In the genomic region with DNA sequence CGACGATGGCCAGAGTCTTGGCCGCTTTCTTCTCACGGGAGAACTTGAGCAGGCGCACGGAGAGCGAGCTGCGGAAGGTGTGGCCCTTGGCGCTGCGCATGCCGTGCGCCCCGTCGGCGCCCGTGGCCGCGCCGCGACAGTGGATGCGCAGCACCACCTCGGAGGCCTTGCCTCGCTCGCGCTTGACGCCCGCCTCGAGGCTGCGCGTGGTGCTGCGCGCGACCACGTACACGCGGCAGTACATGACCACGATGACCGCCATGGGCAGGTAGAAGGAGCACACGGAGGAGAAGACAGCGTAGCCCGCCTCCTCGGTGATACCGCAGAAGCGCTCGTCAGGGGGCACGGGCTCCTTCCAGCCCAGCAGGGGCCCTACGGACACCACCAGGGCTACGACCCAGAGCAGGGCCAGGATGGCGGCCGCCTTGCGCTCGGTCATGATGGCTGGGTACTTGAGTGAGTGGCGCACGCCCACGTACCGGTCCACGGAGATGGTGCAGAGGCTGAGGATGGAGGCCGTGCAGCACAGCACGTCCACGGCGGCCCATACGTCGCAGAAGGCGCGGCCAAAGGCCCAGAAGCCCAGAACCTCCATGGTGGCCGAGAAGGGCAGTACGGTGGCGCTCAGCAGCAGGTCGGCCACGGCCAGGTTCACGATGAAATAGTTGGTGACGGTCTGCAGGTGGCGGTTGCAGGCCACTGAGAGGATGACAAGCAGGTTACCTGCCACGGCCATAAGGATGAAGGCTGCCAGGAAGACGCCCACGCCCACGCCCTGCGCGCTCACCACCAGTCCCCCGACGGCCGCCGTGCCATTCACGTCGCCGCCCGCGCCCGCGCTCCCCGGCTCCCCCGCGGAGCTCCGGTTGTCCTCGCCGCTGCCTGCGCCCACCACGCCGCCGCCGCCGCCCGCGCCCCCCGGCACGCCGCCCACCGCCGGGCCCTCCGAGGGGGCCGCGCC, we compare ENCODE assay signal across 13 cellular contexts. TPM values are rescaled to one million over a fixed set of nuclear protein-coding genes. Genes with fewer than 3 reads are reported as not detected.
DNase-seq lines count a peak whose midpoint lies in the region; ATAC-seq lines count a peak whose summit lies in the region.
"Had no signal": no experiment of that assay in that cellular context is flagged by ENCODE, and none has a peak within 500 bp of the region (broad histone marks: within the 10 kb centered on the region; RNA-seq: fewer than 3 reads in every experiment).

No MANE protein-coding gene starts in this region.

- WGBS in mesenchymal stem cell: 68% methylated on average over 96 of the region's 112 CpGs

- H4K91ac ChIP-seq in mesenchymal stem cell (ENCODE audit: low read length): peak overlapping the region; percentile 28

- peak overlapping the region in 1 of 2 experiments; percentile 68 for H3K4me3 ChIP-seq in mesenchymal stem cell (ENCODE audit: insufficient read depth in 1 of 2, low read depth in 1 of 2, low read length in 2 of 2)

- H3K27ac Mint-ChIP-seq in central memory CD8-positive, alpha-beta T cell (ENCODE audit: low read depth): peak overlapping the region; percentile 34
- H3K27ac Mint-ChIP-seq: activated naive CD8-positive, alpha-beta T cell treated with anti-CD3 and anti-CD28 coated beads, Interleukin-2, amount 10 ng/mL, durations not matched to agents 7 days and 5 days had no signal

- no peaks in the 10 kb centered on the region for H3K36me3 Mint-ChIP-seq in central memory CD8-positive, alpha-beta T cell (ENCODE audit: insufficient read depth)
- H3K36me3 Mint-ChIP-seq: activated naive CD8-positive, alpha-beta T cell treated with anti-CD3 and anti-CD28 coated beads, Interleukin-2, amount 10 ng/mL, durations not matched to agents 7 days and 5 days had no signal

- no peak overlapping the region for H3K4me3 Mint-ChIP-seq in central memory CD8-positive, alpha-beta T cell
- H3K4me3 Mint-ChIP-seq: activated naive CD8-positive, alpha-beta T cell treated with anti-CD3 and anti-CD28 coated beads, Interleukin-2, amount 10 ng/mL, durations not matched to agents 7 days and 5 days had no signal

- no peak overlapping the region for H2BK12ac ChIP-seq in mesenchymal stem cell (ENCODE audit: low read length in 2 of 2)

- no peaks in the 10 kb centered on the region for H3K9me3 Mint-ChIP-seq in central memory CD8-positive, alpha-beta T cell
- H3K9me3 Mint-ChIP-seq: activated naive CD8-positive, alpha-beta T cell treated with anti-CD3 and anti-CD28 coated beads, Interleukin-2, amount 10 ng/mL, durations not matched to agents 7 days and 5 days had no signal

- peaks cover 6% of the 10 kb centered on the region for H3K4me1 Mint-ChIP-seq in central memory CD8-positive, alpha-beta T cell
- H3K4me1 Mint-ChIP-seq: activated naive CD8-positive, alpha-beta T cell treated with anti-CD3 and anti-CD28 coated beads, Interleukin-2, amount 10 ng/mL, durations not matched to agents 7 days and 5 days had no signal

- no peaks in the 10 kb centered on the region for H3K36me3 ChIP-seq in mesenchymal stem cell (ENCODE audit: control insufficient read depth in 1 of 2, insufficient read depth in 2 of 2, low read depth in 1 of 2, low read length in 2 of 2)
- H3K36me3 ChIP-seq: BLaER1 treated with 17β-estradiol and CSF1 and Interleukin-3, amounts not matched to agents 10 nM and 100 nM; neutrophil had no signal

- H3K4ac ChIP-seq in mesenchymal stem cell (ENCODE audit: low read depth in 1 of 2, low read length in 2 of 2): no peak overlapping the region

- peaks cover 31 to 81% of the 10 kb centered on the region in 2 experiments for H3K27me3 ChIP-seq in mesenchymal stem cell (ENCODE audit: control insufficient read depth in 1 of 2, insufficient read depth in 1 of 2, low read length in 2 of 2)

- no peak overlapping the region for H3K18ac ChIP-seq in mesenchymal stem cell (ENCODE audit: low read depth in 1 of 2, low read length in 2 of 2)

- peak; percentile 17 for DNase-seq in stimulated activated CD4-positive, alpha-beta T cell treated with anti-CD3 and anti-CD28 coated beads, Interleukin-15, amount 100 ng/mL, for 24 hours
- no peak for DNase-seq in stimulated activated CD4-positive, alpha-beta T cell treated with anti-CD3 and anti-CD28 coated beads, Interleukin-4, amount 100 ng/mL, for 1 hour
- DNase-seq in central memory CD8-positive, alpha-beta T cell (ENCODE audit: low spot score in 2 of 2): no peak
- no peak for DNase-seq in mesenchymal stem cell
- DNase-seq in NCI-H2227 treated with DMSO at 0.1 percent for 48 hours (lab: John Stamatoyannopoulos, UW): no peak
- DNase-seq in sciatic nerve (ENCODE audit: low spot score): no peak
- DNase-seq in activated gamma-delta T cell (lab: John Stamatoyannopoulos, UW): no peak
- DNase-seq: activated CD8-positive, alpha-beta memory T cell treated with anti-CD3 and anti-CD28 coated beads, Interleukin-2, amount 50 U/mL, for 4 hours; activated naive CD8-positive, alpha-beta T cell treated with anti-CD3 and anti-CD28 coated beads, Interleukin-2, amount 10 ng/mL, durations not matched to agents 7 days and 5 days; DMS79 had no signal

- H3K4me2 ChIP-seq in mesenchymal stem cell (ENCODE audit: low read length, poor library complexity, severe bottlenecking): no peak overlapping the region

- H3K4me1 ChIP-seq in mesenchymal stem cell (ENCODE audit: control insufficient read depth, insufficient read depth, low read depth, low read length): peaks cover 15% of the 10 kb centered on the region

- no peaks in the 10 kb centered on the region for H3K9me3 ChIP-seq in mesenchymal stem cell (ENCODE audit: control insufficient read depth, low read length)
- H3K9me3 ChIP-seq: neutrophil had no signal

- H3K79me1 ChIP-seq in mesenchymal stem cell (replicated peaks; ENCODE audit: low read length, poor library complexity, severe bottlenecking): no peaks in the 10 kb centered on the region

- peak overlapping the region in 1 of 2 experiments; percentile 47 for H3K23ac ChIP-seq in mesenchymal stem cell (ENCODE audit: low read length in 2 of 2)

- peak overlapping the region; percentile 34 for H2BK15ac ChIP-seq in mesenchymal stem cell (ENCODE audit: low read depth, poor library complexity, severe bottlenecking)

- no peak overlapping the region for H2AFZ ChIP-seq in mesenchymal stem cell (ENCODE audit: low read depth, low read length)

- no peak overlapping the region for H3K9ac ChIP-seq in mesenchymal stem cell (ENCODE audit: low read length)

- H4K8ac ChIP-seq in mesenchymal stem cell (ENCODE audit: low read length): no peak overlapping the region

- no peak overlapping the region for H3K27ac ChIP-seq in mesenchymal stem cell (ENCODE audit: low read length, poor library complexity, severe bottlenecking)
- H3K27ac ChIP-seq: neutrophil had no signal

- no peak overlapping the region for H2BK5ac ChIP-seq in mesenchymal stem cell (ENCODE audit: low read depth, low read length, poor library complexity, severe bottlenecking)

- no peak for ATAC-seq in central memory CD8-positive, alpha-beta T cell (replicated peaks; ENCODE audit: extremely low read depth, poor library complexity, severe bottlenecking)
- ATAC-seq in sciatic nerve (no peak), HG03354 (IDR thresholded peaks at IDR 0.05; ENCODE audit: poor library complexity, severe bottlenecking, unreplicated experiment) (no peak)

- no peak overlapping the region for H3K14ac ChIP-seq in mesenchymal stem cell (ENCODE audit: low read length in 2 of 2)

- H3K27me3 Mint-ChIP-seq in central memory CD8-positive, alpha-beta T cell: peaks cover 74% of the 10 kb centered on the region

- H2BK120ac ChIP-seq in mesenchymal stem cell (ENCODE audit: low read depth, low read length): no peak overlapping the region

- H2AK5ac ChIP-seq in mesenchymal stem cell (ENCODE audit: low read length, severe bottlenecking): no peak overlapping the region

- intact Hi-C loops in sciatic nerve (cut with DNase I): no loop called here

RNA-seq across cellular contexts. Expression of a gene that starts 0.9 kb away (rescaled TPM):
- polyA plus RNA-seq in mesenchymal stem cell (2013, experiment 1 of 2): 0.25 TPM
- polyA plus RNA-seq in mesenchymal stem cell (2013, experiment 2 of 2): 0.19 TPM
- 11.9 TPM for total RNA-seq in sciatic nerve
- total RNA-seq: activated naive CD8-positive, alpha-beta T cell treated with anti-CD3 and anti-CD28 coated beads, Interleukin-2, amount 10 ng/mL, durations not matched to agents 7 days and 5 days had no signal
